1 cellular context compared by ENCODE assay signal in the genomic region with DNA sequence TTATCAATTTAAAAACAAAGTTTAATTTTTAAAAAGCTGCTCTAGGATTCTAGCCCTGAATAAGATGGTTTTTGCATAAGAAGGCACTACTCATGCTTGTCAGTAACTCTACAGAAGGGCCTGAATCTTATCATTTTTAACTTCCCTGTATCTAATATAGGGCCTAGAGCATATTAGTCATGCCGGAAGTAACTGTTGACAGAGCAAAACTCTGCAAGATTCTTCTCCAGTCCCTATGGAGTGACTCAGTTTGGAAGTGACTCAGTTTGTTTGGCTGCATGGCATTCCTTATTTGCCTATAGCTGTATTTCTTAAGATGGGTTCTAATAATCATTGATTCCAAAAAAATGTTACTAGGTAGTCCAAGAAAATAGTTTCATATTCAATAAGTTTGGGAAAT.
TF ChIP-seq lines count a peak whose summit lies in the region.

No MANE protein-coding gene starts in this region.

TF ChIP-seq in SK-N-SH, 30 proteins besides CTCF, POLR2A, EP300 and RAD21 (continued from another document):
- TF ChIP-seq, protein P1, sequence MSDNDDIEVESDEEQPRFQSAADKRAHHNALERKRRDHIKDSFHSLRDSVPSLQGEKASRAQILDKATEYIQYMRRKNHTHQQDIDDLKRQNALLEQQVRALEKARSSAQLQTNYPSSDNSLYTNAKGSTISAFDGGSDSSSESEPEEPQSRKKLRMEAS (IDR thresholded peaks at IDR 0.05; ENCODE audit: low read depth): no peak
- TF ChIP-seq EZH2phosphoT487 (IDR thresholded peaks at IDR 0.05; ENCODE audit: borderline replicate concordance, low read depth): no peak
- TF ChIP-seq ELF1 (IDR thresholded peaks at IDR 0.05): peak; percentile 25; the same call in 1 of the 2 replicates
- no peak for TF ChIP-seq RXRA (IDR thresholded peaks at IDR 0.05; ENCODE audit: borderline replicate concordance, low read depth)
- TF ChIP-seq GATA2 (CRISPR knock-in tag; IDR thresholded peaks at IDR 0.05): no peak
- TF ChIP-seq, protein P2, sequence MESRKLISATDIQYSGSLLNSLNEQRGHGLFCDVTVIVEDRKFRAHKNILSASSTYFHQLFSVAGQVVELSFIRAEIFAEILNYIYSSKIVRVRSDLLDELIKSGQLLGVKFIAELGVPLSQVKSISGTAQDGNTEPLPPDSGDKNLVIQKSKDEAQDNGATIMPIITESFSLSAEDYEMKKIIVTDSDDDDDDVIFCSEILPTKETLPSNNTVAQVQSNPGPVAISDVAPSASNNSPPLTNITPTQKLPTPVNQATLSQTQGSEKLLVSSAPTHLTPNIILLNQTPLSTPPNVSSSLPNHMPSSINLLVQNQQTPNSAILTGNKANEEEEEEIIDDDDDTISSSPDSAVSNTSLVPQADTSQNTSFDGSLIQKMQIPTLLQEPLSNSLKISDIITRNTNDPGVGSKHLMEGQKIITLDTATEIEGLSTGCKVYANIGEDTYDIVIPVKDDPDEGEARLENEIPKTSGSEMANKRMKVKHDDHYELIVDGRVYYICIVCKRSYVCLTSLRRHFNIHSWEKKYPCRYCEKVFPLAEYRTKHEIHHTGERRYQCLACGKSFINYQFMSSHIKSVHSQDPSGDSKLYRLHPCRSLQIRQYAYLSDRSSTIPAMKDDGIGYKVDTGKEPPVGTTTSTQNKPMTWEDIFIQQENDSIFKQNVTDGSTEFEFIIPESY (IDR thresholded peaks at IDR 0.05; ENCODE audit: borderline replicate concordance, low read depth): no peak
- TF ChIP-seq TAF1 (IDR thresholded peaks at IDR 0.05; ENCODE audit: borderline replicate concordance, low read depth, low read length): no peak
- TF ChIP-seq, protein P3, sequence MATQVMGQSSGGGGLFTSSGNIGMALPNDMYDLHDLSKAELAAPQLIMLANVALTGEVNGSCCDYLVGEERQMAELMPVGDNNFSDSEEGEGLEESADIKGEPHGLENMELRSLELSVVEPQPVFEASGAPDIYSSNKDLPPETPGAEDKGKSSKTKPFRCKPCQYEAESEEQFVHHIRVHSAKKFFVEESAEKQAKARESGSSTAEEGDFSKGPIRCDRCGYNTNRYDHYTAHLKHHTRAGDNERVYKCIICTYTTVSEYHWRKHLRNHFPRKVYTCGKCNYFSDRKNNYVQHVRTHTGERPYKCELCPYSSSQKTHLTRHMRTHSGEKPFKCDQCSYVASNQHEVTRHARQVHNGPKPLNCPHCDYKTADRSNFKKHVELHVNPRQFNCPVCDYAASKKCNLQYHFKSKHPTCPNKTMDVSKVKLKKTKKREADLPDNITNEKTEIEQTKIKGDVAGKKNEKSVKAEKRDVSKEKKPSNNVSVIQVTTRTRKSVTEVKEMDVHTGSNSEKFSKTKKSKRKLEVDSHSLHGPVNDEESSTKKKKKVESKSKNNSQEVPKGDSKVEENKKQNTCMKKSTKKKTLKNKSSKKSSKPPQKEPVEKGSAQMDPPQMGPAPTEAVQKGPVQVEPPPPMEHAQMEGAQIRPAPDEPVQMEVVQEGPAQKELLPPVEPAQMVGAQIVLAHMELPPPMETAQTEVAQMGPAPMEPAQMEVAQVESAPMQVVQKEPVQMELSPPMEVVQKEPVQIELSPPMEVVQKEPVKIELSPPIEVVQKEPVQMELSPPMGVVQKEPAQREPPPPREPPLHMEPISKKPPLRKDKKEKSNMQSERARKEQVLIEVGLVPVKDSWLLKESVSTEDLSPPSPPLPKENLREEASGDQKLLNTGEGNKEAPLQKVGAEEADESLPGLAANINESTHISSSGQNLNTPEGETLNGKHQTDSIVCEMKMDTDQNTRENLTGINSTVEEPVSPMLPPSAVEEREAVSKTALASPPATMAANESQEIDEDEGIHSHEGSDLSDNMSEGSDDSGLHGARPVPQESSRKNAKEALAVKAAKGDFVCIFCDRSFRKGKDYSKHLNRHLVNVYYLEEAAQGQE (IDR thresholded peaks at IDR 0.05; ENCODE audit: low read depth, low read length): no peak
- TF ChIP-seq RCOR1 (IDR thresholded peaks at IDR 0.05; ENCODE audit: low read length): no peak
- TF ChIP-seq JUND (IDR thresholded peaks at IDR 0.05): peak; percentile 82
- no peak for TF ChIP-seq POLR2AphosphoS5 (IDR thresholded peaks at IDR 0.05; ENCODE audit: low read depth, low read length)
- no peak for TF ChIP-seq YY1 (IDR thresholded peaks at IDR 0.05; ENCODE audit: low read depth)
- TF ChIP-seq, protein P4, sequence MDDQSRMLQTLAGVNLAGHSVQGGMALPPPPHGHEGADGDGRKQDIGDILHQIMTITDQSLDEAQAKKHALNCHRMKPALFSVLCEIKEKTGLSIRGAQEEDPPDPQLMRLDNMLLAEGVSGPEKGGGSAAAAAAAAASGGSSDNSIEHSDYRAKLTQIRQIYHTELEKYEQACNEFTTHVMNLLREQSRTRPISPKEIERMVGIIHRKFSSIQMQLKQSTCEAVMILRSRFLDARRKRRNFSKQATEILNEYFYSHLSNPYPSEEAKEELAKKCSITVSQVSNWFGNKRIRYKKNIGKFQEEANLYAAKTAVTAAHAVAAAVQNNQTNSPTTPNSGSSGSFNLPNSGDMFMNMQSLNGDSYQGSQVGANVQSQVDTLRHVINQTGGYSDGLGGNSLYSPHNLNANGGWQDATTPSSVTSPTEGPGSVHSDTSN (IDR thresholded peaks at IDR 0.05): peak; percentile 41; the same call in 1 of the 2 replicates
